Comparison of ENCODE assay signal across 8 cellular contexts in genomic region chr6:89080281-89081128, GRCh38. TPM values are rescaled to one million over a fixed set of nuclear protein-coding genes. Genes with fewer than 3 reads are reported as not detected.
A peak's percentile ranks its signal among the peaks of the same experiment; 100 is the strongest.
DNase-seq lines count a peak whose midpoint lies in the region; ATAC-seq, FAIRE-seq and TF ChIP-seq lines count a peak whose summit lies in the region.

Gene PNRC1 (plus strand): TSS chr6:89080751. CDS start chr6:89080895, 144 bp downstream.

- peak within 1 kb of the TSS; percentile 89 to 100 (median 95) for H3K4me3 ChIP-seq in HepG2 (replicated peaks in 1 of 3; ENCODE audit: insufficient read depth in 1 of 3, low read depth in 2 of 3, low read length in 3 of 3)

- in situ Hi-C loops in HepG2 (cut with HindIII; ENCODE audit: extremely low pct_ligation_motif_present, low pct_unique_long_range_greater_than_20kb): loop anchor here (10.0 kb wide), 1 partner anchor 96 kb away; no protein-coding TSS in a partner anchor

- DNase-seq in NCI-H774 (lab: John Stamatoyannopoulos, UW): peak; percentile 100
- peak; percentile 100 for DNase-seq in activated CD4-positive, alpha-beta T cell treated with anti-CD3 and anti-CD28 coated beads, Interleukin-2, amount 50 U/mL, for 4 hours
- DNase-seq in dermis blood vessel endothelial cell: peak; percentile 100
- DNase-seq in HepG2 (ENCODE audit: low spot score): peak; percentile 95
- peak; percentile 100 for DNase-seq in stimulated activated CD4-positive, alpha-beta T cell treated with anti-CD3 and anti-CD28 coated beads, Interleukin-4, amount 100 ng/mL, for 1 hour

- peak within 1 kb of the TSS; percentile 35 for H2AFZ ChIP-seq in HepG2 (ENCODE audit: low read length)

- peak within 1 kb of the TSS; percentile 85 for H3K27ac ChIP-seq in C4-2B
- H3K27ac ChIP-seq in HepG2 (ENCODE audit: extremely low read length, insufficient read depth, low read length): peak within 1 kb of the TSS; percentile 96

- no peaks in the 10 kb centered on the region for H3K9me3 ChIP-seq in HepG2 (ENCODE audit: low read length)

- TF ChIP-seq POLR2A in HepG2 (IDR thresholded peaks at IDR 0.05; ENCODE audit: insufficient read depth in 1 of 2, low read depth in 2 of 2, low read length in 2 of 2): peak; percentile 99 to 100

- TF ChIP-seq CTCF in C4-2B (conservative IDR thresholded peaks at IDR 0.05): no peak
- peak; percentile 40; the same call in 1 of the 2 replicates for TF ChIP-seq CTCF in HepG2 (CRISPR knock-in tag; IDR thresholded peaks at IDR 0.05)

- TF ChIP-seq RAD21 in HepG2 (CRISPR knock-in tag; IDR thresholded peaks at IDR 0.05): peak; percentile 13; the same call in 1 of the 2 replicates

- H3K4me2 ChIP-seq in HepG2 (ENCODE audit: low read depth, low read length): peak within 1 kb of the TSS; percentile 85

- peaks cover 36% of the 10 kb centered on the region for H4K20me1 ChIP-seq in HepG2 (ENCODE audit: insufficient read depth, low read length)

- peaks cover 0 to 16% of the 10 kb centered on the region in 2 experiments; a peak in 3 of 5 replicates for H3K36me3 ChIP-seq in HepG2 (replicated peaks in 1 of 2; ENCODE audit: control insufficient read depth in 1 of 2, insufficient read depth in 2 of 2, low read length in 2 of 2)

- peaks cover 39% of the 10 kb centered on the region for H3K79me2 ChIP-seq in HepG2 (ENCODE audit: insufficient read depth, low read length)

- 2% methylated on average over 41 of the region's 63 CpGs for WGBS in HepG2 (ENCODE audit: low lambda C conversion rate)

- CTCF ChIA-PET in HepG2 (lab: Yijun Ruan, JAX; ENCODE audit: low intra/inter-chr PET ratio, low total read pairs): no interaction called here

- 0 out of 4 replicates have a peak, but pooled peaks of 1 of the 2 experiments have one; percentile 6 for TF ChIP-seq EP300 in HepG2 (IDR thresholded peaks at IDR 0.05; ENCODE audit: low read depth in 2 of 2, low read length in 2 of 2)
- no peak for TF ChIP-seq EP300 in HepG2 (CRISPR knock-in tag; IDR thresholded peaks at IDR 0.05; ENCODE audit: borderline replicate concordance)

- FAIRE-seq in HepG2 (lab: Jason Lieb, UNC): peak; percentile 85

- ATAC-seq in GM19395 (IDR thresholded peaks at IDR 0.05; ENCODE audit: unreplicated experiment): peak; percentile 78
- peak; percentile 72 for ATAC-seq in HG03565 (IDR thresholded peaks at IDR 0.05; ENCODE audit: unreplicated experiment)
- peak; percentile 80 for ATAC-seq in HepG2

- no peaks in the 10 kb centered on the region; a peak in 1 of 5 replicates for H3K27me3 ChIP-seq in HepG2 (ENCODE audit: control insufficient read depth in 1 of 2, insufficient read depth in 2 of 2, low read length in 2 of 2)

- intact Hi-C loops in HepG2 (cut with micrococcal nuclease; ENCODE audit: unreplicated experiment): loop anchor here (2.0 to 5.0 kb wide), 2 partner anchors 46 to 67 kb away; partner anchors contain the start of gene PM20D2

- peak within 1 kb of the TSS; percentile 98 for H3K9ac ChIP-seq in HepG2 (ENCODE audit: insufficient read depth, low read depth, low read length)

- POLR2A ChIA-PET in HepG2 (lab: Yijun Ruan, JAX): interaction anchor here (0.7 to 6.8 kb wide), 25 partner anchors 9 to 271 kb away, joined by 3 to 117 read pairs (median 6); partner anchors contain the start of genes PM20D2, RNGTT, SRSF12 and UBE2J1

- peaks cover 31% of the 10 kb centered on the region for H3K4me1 ChIP-seq in HepG2 (ENCODE audit: insufficient read depth, low read length)

- TSS peak; percentile 44 for BruUV-seq in HepG2 (replicated peaks; lab: Mats Ljungman, UMichigan)

TF ChIP-seq in HepG2, 621 proteins besides CTCF, POLR2A, EP300 and RAD21 (continues in another document):
- TF ChIP-seq PPARG (CRISPR knock-in tag; conservative IDR thresholded peaks at IDR 0.05) (0 out of 2 replicates have a peak, but pooled peaks have one; percentile 45), RXRB (CRISPR knock-in tag; IDR thresholded peaks at IDR 0.05; ENCODE audit: borderline replicate concordance) (peak; percentile 64), ZNF792 (CRISPR knock-in tag; IDR thresholded peaks at IDR 0.05) (0 out of 2 replicates have a peak, but pooled peaks have one; percentile 41), ZNF839 (CRISPR knock-in tag; IDR thresholded peaks at IDR 0.05; ENCODE audit: borderline replicate concordance) (peak; percentile 60; the same call in 1 of the 2 replicates), GABPB1 (CRISPR knock-in tag; IDR thresholded peaks at IDR 0.05) (peak; percentile 76), REST (IDR thresholded peaks at IDR 0.05; ENCODE audit: borderline replicate concordance in 1 of 2, low read depth in 1 of 2, low read length in 2 of 2) (peak in 1 of 2 experiments; percentile 51; a peak in 1 of 4 replicates)

RNA-seq across cellular contexts. Expression of gene PNRC1, which starts in this region (rescaled TPM):
- 63.8 TPM in 2 replicates for total RNA-seq in dermis blood vessel endothelial cell
- total RNA-seq in HepG2 (2016; rRNA removed; fragmentation: Illumina TruSeq; extraction: Trizol): 31.0 and 36.0 TPM in 2 replicates
- 57.2 and 58.4 TPM in 2 replicates for total RNA-seq in HepG2 (2016; cell fraction: cytosol; rRNA removed; fragmentation: Illumina TruSeq; extraction: Trizol; ENCODE audit: low read depth)
- 26.3 and 34.2 TPM in 2 replicates for total RNA-seq in HepG2 (2016; cell fraction: insoluble cytoplasmic fraction; rRNA removed; fragmentation: Illumina TruSeq; extraction: Trizol)
- 91.5 and 98.2 TPM in 2 replicates for total RNA-seq in HepG2 (2016; cell fraction: membrane; rRNA removed; fragmentation: Illumina TruSeq; extraction: Trizol)
- total RNA-seq in HepG2 (2016; cell fraction: nucleus; rRNA removed; fragmentation: Illumina TruSeq; extraction: Trizol): 38.0 and 44.9 TPM in 2 replicates
- polyA plus RNA-seq in HepG2 (2011; rRNA removed): 16.8 and 17.6 TPM in 2 replicates
- 6.9 and 11.3 TPM in 2 replicates for polyA plus RNA-seq in HepG2 (2011; cell fraction: cytosol; rRNA removed)
- 11.1 and 19.2 TPM in 2 replicates for polyA plus RNA-seq in HepG2 (2011; cell fraction: nucleus; rRNA removed)
- polyA plus RNA-seq in HepG2 (2012): 109 TPM in 2 replicates
- polyA plus RNA-seq in HepG2 (2016; cell fraction: cytosol; fragmentation: Illumina TruSeq; extraction: Trizol; ENCODE audit: low read depth): 35.4 and 35.7 TPM in 2 replicates
- 27.3 and 28.4 TPM in 2 replicates for polyA plus RNA-seq in HepG2 (2016; cell fraction: insoluble cytoplasmic fraction; fragmentation: Illumina TruSeq; extraction: Trizol; ENCODE audit: low read depth)
- polyA plus RNA-seq in HepG2 (2016; cell fraction: membrane; fragmentation: Illumina TruSeq; extraction: Trizol; ENCODE audit: low read depth): 40.5 and 45.9 TPM in 2 replicates
- 58.0 and 62.1 TPM in 2 replicates for polyA plus RNA-seq in HepG2 (2016; cell fraction: nucleus; fragmentation: Illumina TruSeq; extraction: Trizol; ENCODE audit: insufficient read depth, low read depth)
- polyA minus RNA-seq in HepG2 (2011; rRNA and poly(A)+ RNA removed; ENCODE audit: low replicate concordance): 17.7 and 21.3 TPM in 2 replicates
- polyA minus RNA-seq in HepG2 (2011; cell fraction: cytosol; rRNA and poly(A)+ RNA removed): 38.4 and 54.1 TPM in 2 replicates
- 44.4 and 44.5 TPM in 2 replicates for polyA minus RNA-seq in HepG2 (2011; cell fraction: nucleus; rRNA and poly(A)+ RNA removed)

Comparison
In these comparisons a context has a peak if more than half of its experiments do, and no peak if none do; other contexts are left out.
1. Peak in every context shown above with its lines: DNase-seq, ATAC-seq, H3K4me3 ChIP-seq and H3K27ac ChIP-seq.